ENCODE assay signal across 7 cellular contexts in the genomic region with DNA sequence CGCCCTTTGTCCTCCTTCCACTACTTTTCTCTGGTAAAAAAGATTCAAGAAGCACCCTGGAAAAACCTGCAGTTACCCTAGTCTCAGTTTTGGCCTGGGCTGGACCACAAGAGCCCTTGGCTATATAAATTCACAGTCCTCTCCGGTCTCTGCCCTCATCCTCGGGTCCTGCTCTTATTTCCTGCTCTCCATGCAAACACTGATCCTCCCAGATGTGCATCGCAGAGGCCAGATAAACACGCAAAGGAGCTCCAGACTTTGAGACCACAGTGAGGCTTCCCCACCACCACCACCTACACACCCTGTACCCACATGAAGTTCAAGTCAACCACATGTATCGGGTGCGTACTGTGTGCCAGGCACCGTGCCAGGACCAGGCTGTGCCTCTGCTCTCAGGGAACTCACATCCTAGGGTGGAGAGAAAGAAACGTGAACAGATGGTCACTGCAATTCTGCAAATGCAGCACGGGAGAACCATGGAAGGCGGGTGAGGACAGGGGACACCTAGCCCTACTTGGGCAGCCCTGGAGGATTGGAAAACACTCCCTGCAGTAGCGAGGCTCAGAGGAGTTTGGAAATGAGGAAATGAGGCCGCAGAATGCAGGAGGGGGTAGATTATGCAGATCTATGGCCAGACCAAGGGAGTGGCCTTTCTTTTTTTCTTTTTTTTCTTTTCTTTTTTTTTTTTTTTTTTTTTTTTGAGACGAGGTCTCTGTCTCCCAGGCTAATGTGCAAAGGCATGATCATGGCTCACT. TPM values are rescaled to one million over a fixed set of nuclear protein-coding genes. Genes with fewer than 3 reads are reported as not detected.
DNase-seq lines count a peak whose midpoint lies in the region; ATAC-seq and TF ChIP-seq lines count a peak whose summit lies in the region.

No MANE protein-coding gene starts in this region.

- no peak for TF ChIP-seq CTCF in astrocyte of the cerebellum (IDR thresholded peaks at IDR 0.05; ENCODE audit: low read depth, low read length, missing control alignments)

- DNase-seq in astrocyte of the cerebellum (ENCODE audit: low read depth) (no peak), hypothalamus (lab: John Stamatoyannopoulos, UW) (peak in 29 of 51 donors; percentile 16 to 86 (median 45)), skeletal muscle cell (ENCODE audit: low read depth) (no peak), NCI-H187 treated with DMSO at 0.1 percent for 48 hours (lab: John Stamatoyannopoulos, UW) (no peak)

- peak; percentile 10 for ATAC-seq in GM18502 (IDR thresholded peaks at IDR 0.05; ENCODE audit: poor library complexity, unreplicated experiment)

- no peaks in the 10 kb centered on the region for H3K36me3 Mint-ChIP-seq in IgD-negative memory B cell
- peaks cover 23% of the 10 kb centered on the region for H3K36me3 Mint-ChIP-seq in T-helper 1 cell treated with Interleukin-12 subunit alpha and Interleukin-12 subunit beta and Interleukin-4 antibody, amounts not matched to agents 30 μg/mL and 1 μg/mL, for 36 hours (ENCODE audit: low read depth)

- H3K27me3 Mint-ChIP-seq in IgD-negative memory B cell = no peaks in the 10 kb centered on the region
- no peaks in the 10 kb centered on the region for H3K27me3 Mint-ChIP-seq in T-helper 1 cell treated with Interleukin-12 subunit alpha and Interleukin-12 subunit beta and Interleukin-4 antibody, amounts not matched to agents 30 μg/mL and 1 μg/mL, for 36 hours (ENCODE audit: low read depth)

- in situ Hi-C loops in astrocyte of the cerebellum (cut with HindIII; ENCODE audit: low sequenced_read_pairs) = no loop called here

- H3K4me1 Mint-ChIP-seq in IgD-negative memory B cell = peaks cover 18 to 29% (median 20%) of the 10 kb centered on the region in 3 donors
- peaks cover 30% of the 10 kb centered on the region for H3K4me1 Mint-ChIP-seq in T-helper 1 cell treated with Interleukin-12 subunit alpha and Interleukin-12 subunit beta and Interleukin-4 antibody, amounts not matched to agents 30 μg/mL and 1 μg/mL, for 36 hours (ENCODE audit: low read depth)

- H3K4me3 Mint-ChIP-seq in IgD-negative memory B cell = peak overlapping the region; percentile 79 to 93 (median 84)
- peak overlapping the region; percentile 72 for H3K4me3 Mint-ChIP-seq in T-helper 1 cell treated with Interleukin-12 subunit alpha and Interleukin-12 subunit beta and Interleukin-4 antibody, amounts not matched to agents 30 μg/mL and 1 μg/mL, for 36 hours

- peak overlapping the region; percentile 92 to 97 (median 93) for H3K27ac Mint-ChIP-seq in IgD-negative memory B cell
- peak overlapping the region; percentile 74 for H3K27ac Mint-ChIP-seq in T-helper 1 cell treated with Interleukin-12 subunit alpha and Interleukin-12 subunit beta and Interleukin-4 antibody, amounts not matched to agents 30 μg/mL and 1 μg/mL, for 36 hours

- no peaks in the 10 kb centered on the region for H3K9me3 Mint-ChIP-seq in IgD-negative memory B cell
- no peaks in the 10 kb centered on the region for H3K9me3 Mint-ChIP-seq in T-helper 1 cell treated with Interleukin-12 subunit alpha and Interleukin-12 subunit beta and Interleukin-4 antibody, amounts not matched to agents 30 μg/mL and 1 μg/mL, for 36 hours

- H3K4me3 ChIP-seq in astrocyte of the cerebellum (ENCODE audit: low read depth, low read length) (peak overlapping the region; percentile 40), skeletal muscle cell (ENCODE audit: low read depth, low read length) (peak overlapping the region; percentile 47)

RNA-seq across cellular contexts. Expression of gene CTDSP1, which starts 7.5 kb away (rescaled TPM):
- polyA plus RNA-seq in IgD-negative memory B cell = 16.2 TPM

RNA-seq across cellular contexts. Expression of gene VIL1, which starts 11.8 kb away (rescaled TPM):
- 0.28 TPM for polyA plus RNA-seq in IgD-negative memory B cell

RNA-seq across cellular contexts. Expression of gene SLC11A1, which starts 25.1 kb away (rescaled TPM):
- polyA plus RNA-seq in IgD-negative memory B cell = 1.3 TPM

RNA-seq across cellular contexts. Expression of gene CATIP, which starts 50.5 kb away (rescaled TPM):
- 0.18 TPM for polyA plus RNA-seq in IgD-negative memory B cell

Comparison
In these comparisons a context has a peak if more than half of its experiments do, and no peak if none do; other contexts are left out.
1. DNase-seq: peak in hypothalamus (29 of 51); none in astrocyte of the cerebellum (single experiment), skeletal muscle cell (single experiment) and NCI-H187 treated with DMSO at 0.1 percent for 48 hours (single experiment).